1 cellular context compared by ENCODE assay signal in genomic region chr19:16627928-16628182, GRCh38.
TF ChIP-seq lines count a peak whose summit lies in the region.

No MANE protein-coding gene starts in this region.

TF ChIP-seq in HEK293, 187 proteins besides CTCF, POLR2A, EP300 and RAD21 (continued from another document):
- TF ChIP-seq, protein P1, sequence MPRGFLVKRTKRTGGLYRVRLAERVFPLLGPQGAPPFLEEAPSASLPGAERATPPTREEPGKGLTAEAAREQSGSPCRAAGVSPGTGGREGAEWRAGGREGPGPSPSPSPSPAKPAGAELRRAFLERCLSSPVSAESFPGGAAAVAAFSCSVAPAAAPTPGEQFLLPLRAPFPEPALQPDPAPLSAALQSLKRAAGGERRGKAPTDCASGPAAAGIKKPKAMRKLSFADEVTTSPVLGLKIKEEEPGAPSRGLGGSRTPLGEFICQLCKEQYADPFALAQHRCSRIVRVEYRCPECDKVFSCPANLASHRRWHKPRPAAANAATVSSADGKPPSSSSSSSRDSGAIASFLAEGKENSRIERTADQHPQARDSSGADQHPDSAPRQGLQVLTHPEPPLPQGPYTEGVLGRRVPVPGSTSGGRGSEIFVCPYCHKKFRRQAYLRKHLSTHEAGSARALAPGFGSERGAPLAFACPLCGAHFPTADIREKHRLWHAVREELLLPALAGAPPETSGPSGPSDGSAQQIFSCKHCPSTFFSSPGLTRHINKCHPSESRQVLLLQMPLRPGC (tag by site-specific recombination; IDR thresholded peaks at IDR 0.05), result no peak
- no peak for TF ChIP-seq ZNF350 (tag by site-specific recombination; IDR thresholded peaks at IDR 0.05)
- TF ChIP-seq HOXC10 (CRISPR knock-in tag; IDR thresholded peaks at IDR 0.05), result no peak
- no peak for TF ChIP-seq ZNF146 (tag by site-specific recombination; IDR thresholded peaks at IDR 0.05)
